Comparison of ENCODE assay signal across 20 cellular contexts in genomic region chr11:102630598-102631448, GRCh38. TPM values are rescaled to one million over a fixed set of nuclear protein-coding genes. Genes with fewer than 3 reads are reported as not detected.
"Had no signal": no experiment of that assay in that cellular context is flagged by ENCODE, and none has a peak within 500 bp of the region (broad histone marks: within the 10 kb centered on the region; RNA-seq: fewer than 3 reads in every experiment).

No MANE protein-coding gene starts in this region.

- H3K27ac ChIP-seq: adrenal gland, cardiac muscle cell, left ventricle myocardium inferior, spleen, testis, upper lobe of left lung, WERI-Rb-1 had no signal

- H3K4me1 ChIP-seq: adrenal gland, left ventricle myocardium inferior, spleen, testis, upper lobe of left lung had no signal

- H3K9me3 ChIP-seq: adrenal gland, left ventricle myocardium inferior, spleen, testis, upper lobe of left lung had no signal

- H3K36me3 ChIP-seq: adrenal gland, cardiac muscle cell, left ventricle myocardium inferior, spleen, upper lobe of left lung, WERI-Rb-1 had no signal

- H3K27me3 ChIP-seq: cardiac muscle cell, testis, upper lobe of left lung had no signal

- ATAC-seq: natural killer cell treated with Interleukin-12 subunit alpha and Interleukin-12 subunit beta and Interleukin-15 and Interleukin-18, amount 100 ng/mL, for 72 hours; right cardiac atrium; stimulated activated naive CD8-positive, alpha-beta T cell treated with anti-CD3 and anti-CD28 coated beads, Interleukin-15, amount 100 ng/mL, for 72 hours; T-cell had no signal

- H3K4me3 ChIP-seq: adrenal gland, cardiac muscle cell, left ventricle myocardium inferior, spleen, testis, upper lobe of left lung had no signal

- DNase-seq: activated CD4-positive, alpha-beta T cell treated with anti-CD3 and anti-CD28 coated beads, Interleukin-2, amount 50 U/mL, for 48 hours; activated effector memory CD4-positive, alpha-beta T cell treated with anti-CD3 and anti-CD28 coated beads, Interleukin-2, amount 50 U/mL, for 16 hours; activated T-cell treated with anti-CD3 and anti-CD28 coated beads, Interleukin-2, amount 50 U/mL, for 48 hours; adrenal gland; erythroblast; hypothalamus; kidney; left ventricle myocardium inferior; nucleus accumbens; right cardiac atrium; spleen; stimulated activated naive CD8-positive, alpha-beta T cell treated with anti-CD3 and anti-CD28 coated beads, Interleukin-15, amount 100 ng/mL, for 72 hours; T-cell; testis; upper lobe of left lung; WERI-Rb-1 had no signal

RNA-seq across cellular contexts. Expression of gene MMP20, which starts 5.7 kb away (rescaled TPM):
- total RNA-seq: adrenal gland; cardiac muscle cell; glomerular endothelial cell; kidney; left ventricle myocardium inferior; natural killer cell treated with Interleukin-12 subunit alpha and Interleukin-12 subunit beta and Interleukin-15 and Interleukin-18, amount 100 ng/mL, for 72 hours; progenitor cell of endocrine pancreas; right cardiac atrium; spleen; T-cell; upper lobe of left lung had no signal
- polyA plus RNA-seq: adrenal gland, cardiac muscle cell, right cardiac atrium had no signal
